Comparison of ENCODE assay signal across 11 cellular contexts in the genomic region with DNA sequence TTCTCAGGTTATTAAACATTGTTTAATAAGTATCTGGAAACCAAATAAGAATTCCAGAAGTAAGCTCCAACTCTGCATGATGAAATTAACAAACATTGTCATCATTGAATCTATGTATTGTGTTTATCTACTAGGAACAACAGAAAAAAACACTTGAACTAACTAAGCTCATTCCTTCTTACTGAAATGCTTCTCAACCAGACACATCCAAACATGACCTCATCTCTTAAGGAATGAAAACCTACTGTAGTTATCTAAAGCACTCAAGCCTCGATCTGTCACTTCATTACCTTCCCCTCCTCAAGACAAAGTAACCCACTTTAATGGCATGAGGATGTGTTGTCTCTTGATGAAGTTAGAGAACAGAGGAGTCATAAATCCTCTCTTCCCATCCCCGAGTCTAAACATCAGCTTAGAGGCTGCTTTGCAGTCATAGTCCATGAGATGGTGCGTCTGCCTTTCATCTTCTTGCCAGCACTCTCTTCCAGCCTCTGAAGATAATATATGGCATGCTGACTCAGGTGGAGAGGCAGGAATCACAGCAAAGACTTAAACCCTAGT.
A peak's percentile ranks its signal among the peaks of the same experiment; 100 is the strongest.
DNase-seq lines count a peak whose midpoint lies in the region; ATAC-seq and TF ChIP-seq lines count a peak whose summit lies in the region.
"Had no signal": no experiment of that assay in that cellular context is flagged by ENCODE, and none has a peak within 500 bp of the region (broad histone marks: within the 10 kb centered on the region; RNA-seq: fewer than 3 reads in every experiment).

No MANE protein-coding gene starts in this region.

- H3K27me3 Mint-ChIP-seq in CD8-positive, alpha-beta memory T cell = no peaks in the 10 kb centered on the region

- H3K27ac Mint-ChIP-seq in CD8-positive, alpha-beta memory T cell = peak overlapping the region in 5 of 8 donors; percentile 24 to 85 (median 68)

- H3K4me2 ChIP-seq in OCI-LY3 (ENCODE audit: low read length) = peak overlapping the region; percentile 40

- no peaks in the 10 kb centered on the region for H4K20me1 ChIP-seq in OCI-LY3 (ENCODE audit: insufficient read depth, low read length)

- no peaks in the 10 kb centered on the region for H3K27me3 ChIP-seq in CD8-positive, alpha-beta memory T cell (ENCODE audit: insufficient read depth, low read length, poor library complexity, severe bottlenecking)
- no peaks in the 10 kb centered on the region for H3K27me3 ChIP-seq in OCI-LY3 (ENCODE audit: low read depth, low read length)

- H3K9me3 Mint-ChIP-seq in CD8-positive, alpha-beta memory T cell = no peaks in the 10 kb centered on the region

- no peaks in the 10 kb centered on the region for H3K79me2 ChIP-seq in OCI-LY3 (ENCODE audit: low read length)

- H3K36me3 Mint-ChIP-seq in CD8-positive, alpha-beta memory T cell = peaks cover 0 to 43% (median 7%) of the 10 kb centered on the region in 3 donors

- peaks cover 45 to 74% (median 48%) of the 10 kb centered on the region in 3 donors for H3K4me1 Mint-ChIP-seq in CD8-positive, alpha-beta memory T cell

- no peak overlapping the region for H3K4me3 ChIP-seq in CD8-positive, alpha-beta memory T cell (ENCODE audit: low read length)
- H3K4me3 ChIP-seq in OCI-LY3 (ENCODE audit: low read length) = no peak overlapping the region

- no peak overlapping the region for H2AFZ ChIP-seq in OCI-LY3 (ENCODE audit: low read depth, low read length)

- no peak for DNase-seq in CD8-positive, alpha-beta memory T cell
- DNase-seq in epithelial cell of prostate (ENCODE audit: low read depth, low spot score) = no peak
- no peak for DNase-seq in omental fat pad (ENCODE audit: low spot score)
- no peak for DNase-seq in inferior parietal cortex (ENCODE audit: extremely low spot score)
- DNase-seq in pons (ENCODE audit: low spot score) = no peak
- no peak for DNase-seq in mesenteric fat pad (ENCODE audit: low spot score)
- DNase-seq: central memory CD4-positive, alpha-beta T cell; DMS53; left ventricle myocardium superior had no signal

- H3K27ac ChIP-seq in CD8-positive, alpha-beta memory T cell (ENCODE audit: low read depth, low read length) = no peak overlapping the region
- no peak overlapping the region for H3K27ac ChIP-seq in OCI-LY3 (ENCODE audit: low read length)
- peak overlapping the region; percentile 54 for H3K27ac ChIP-seq in epithelial cell of prostate

- peak; percentile 24 for ATAC-seq in omental fat pad (ENCODE audit: low FRiP score)
- ATAC-seq in HG03095 (IDR thresholded peaks at IDR 0.05; ENCODE audit: unreplicated experiment) = no peak
- ATAC-seq: left ventricle myocardium superior had no signal

- no peak overlapping the region for H3K9ac ChIP-seq in OCI-LY3 (ENCODE audit: low read length)

- CTCF ChIA-PET in CD8-positive, alpha-beta memory T cell (lab: Charles Lee) = interaction anchor here (1.2 to 1.5 kb wide), 2 partner anchors 88 to 229 kb away, joined by 3 read pairs; partner anchors contain the start of genes ABHD17B and C9orf85

- H3K36me3 ChIP-seq in CD8-positive, alpha-beta memory T cell (ENCODE audit: insufficient read depth, low read length) = no peaks in the 10 kb centered on the region
- no peaks in the 10 kb centered on the region for H3K36me3 ChIP-seq in OCI-LY3 (replicated peaks; ENCODE audit: low read depth, low read length)

- H3K4me1 ChIP-seq in CD8-positive, alpha-beta memory T cell (ENCODE audit: insufficient read depth, low read length) = peaks cover 28% of the 10 kb centered on the region
- H3K4me1 ChIP-seq in OCI-LY3 (ENCODE audit: low read length) = peaks cover 16% of the 10 kb centered on the region

- H3K9me3 ChIP-seq in CD8-positive, alpha-beta memory T cell (ENCODE audit: low read length) = no peaks in the 10 kb centered on the region
- no peaks in the 10 kb centered on the region for H3K9me3 ChIP-seq in OCI-LY3 (ENCODE audit: insufficient read depth, low read length)

- TF ChIP-seq CTCF in OCI-LY3 (IDR thresholded peaks at IDR 0.05; ENCODE audit: low read depth, low read length) (no peak), omental fat pad (IDR thresholded peaks at IDR 0.05) (no peak)

- POLR2A ChIA-PET in CD8-positive, alpha-beta memory T cell (lab: Charles Lee) = no interaction called here

- H3K4me3 Mint-ChIP-seq in CD8-positive, alpha-beta memory T cell = no peak overlapping the region
